Comparison of ENCODE assay signal across 10 cellular contexts in genomic region chr2:239910851-239911629, GRCh38.
A peak's percentile ranks its signal among the peaks of the same experiment; 100 is the strongest.
DNase-seq lines count a peak whose midpoint lies in the region; ATAC-seq and TF ChIP-seq lines count a peak whose summit lies in the region.
"Had no signal": no experiment of that assay in that cellular context is flagged by ENCODE, and none has a peak within 500 bp of the region (broad histone marks: within the 10 kb centered on the region; RNA-seq: fewer than 3 reads in every experiment).

No MANE protein-coding gene starts in this region.

- peak; percentile 79 for DNase-seq in KBM-7
- no peak for DNase-seq in T-helper 17 cell
- peak; percentile 69 for DNase-seq in Right ventricle myocardium superior
- DNase-seq in spleen = peak; percentile 86
- no peak for DNase-seq in GOT3 (lab: John Stamatoyannopoulos, UW)
- no peak for DNase-seq in cortex of kidney (lab: John Stamatoyannopoulos, UW)
- DNase-seq in SW480 (ENCODE audit: low spot score) = no peak
- DNase-seq: NCI-H1105 had no signal

- no peaks in the 10 kb centered on the region for H3K27me3 ChIP-seq in spleen (replicated peaks in 1 of 7)
- H3K27me3 ChIP-seq: cardiac muscle cell had no signal

- peak overlapping the region; percentile 49 for H3K4me3 Mint-ChIP-seq in T-helper 17 cell

- peaks cover 10% of the 10 kb centered on the region for H3K4me1 Mint-ChIP-seq in T-helper 17 cell

- no peak for TF ChIP-seq POLR2A in spleen (IDR thresholded peaks at IDR 0.05)

- 48 to 61% (median 52%) methylated on average over 12 to 16 of the region's 16 CpGs for WGBS in spleen, 5 donors

- TF ChIP-seq CTCF in spleen (IDR thresholded peaks at IDR 0.05 in 8 of 11, conservative IDR thresholded peaks at IDR 0.05 in 3 of 11) = no peak

- H3K9me3 ChIP-seq in T-helper 17 cell (ENCODE audit: control insufficient read depth, low read length, poor library complexity, severe bottlenecking) (no peaks in the 10 kb centered on the region), spleen (peaks cover 0 to 8% (median 2%) of the 10 kb centered on the region in 8 donors)
- H3K9me3 ChIP-seq: thoracic aorta had no signal

- peak overlapping the region; percentile 10 for H3K27ac Mint-ChIP-seq in T-helper 17 cell

- peak overlapping the region in 2 of 8 donors; percentile 3 to 53 for H3K4me3 ChIP-seq in spleen
- H3K4me3 ChIP-seq: cardiac muscle cell, thoracic aorta had no signal

- H3K36me3 ChIP-seq in spleen = no peaks in the 10 kb centered on the region
- H3K36me3 ChIP-seq: cardiac muscle cell, thoracic aorta had no signal

- in situ Hi-C loops in KBM-7 (cut with MboI; ENCODE audit: low pct_unique_long_range_greater_than_20kb, low sequenced_read_pairs) = no loop called here

- H3K27me3 Mint-ChIP-seq in T-helper 17 cell = no peaks in the 10 kb centered on the region

- intact Hi-C loops in Right ventricle myocardium superior (cut with DNase I) (no loop called here), spleen (cut with DNase I; ENCODE audit: low total_unique reads) (no loop called here)

- H3K36me3 Mint-ChIP-seq in T-helper 17 cell (ENCODE audit: low read depth) = no peaks in the 10 kb centered on the region

- peaks cover 5 to 43% (median 27%) of the 10 kb centered on the region in 6 donors for H3K4me1 ChIP-seq in spleen

- ATAC-seq in T-helper 17 cell (peak; percentile 77), Right ventricle myocardium superior (ENCODE audit: poor library complexity) (peak; percentile 83)

- peak overlapping the region; percentile 27 to 98 (median 92) for H3K27ac ChIP-seq in spleen
- H3K27ac ChIP-seq: cardiac muscle cell, thoracic aorta had no signal

Comparison
In these comparisons a context has a peak if more than half of its experiments do, and no peak if none do; other contexts are left out.
1. DNase-seq: peak in KBM-7 (single experiment), Right ventricle myocardium superior (single experiment) and spleen (single experiment); none in T-helper 17 cell (0 of 3), GOT3 (single experiment), cortex of kidney (single experiment) and SW480 (single experiment).